In the genomic region with DNA sequence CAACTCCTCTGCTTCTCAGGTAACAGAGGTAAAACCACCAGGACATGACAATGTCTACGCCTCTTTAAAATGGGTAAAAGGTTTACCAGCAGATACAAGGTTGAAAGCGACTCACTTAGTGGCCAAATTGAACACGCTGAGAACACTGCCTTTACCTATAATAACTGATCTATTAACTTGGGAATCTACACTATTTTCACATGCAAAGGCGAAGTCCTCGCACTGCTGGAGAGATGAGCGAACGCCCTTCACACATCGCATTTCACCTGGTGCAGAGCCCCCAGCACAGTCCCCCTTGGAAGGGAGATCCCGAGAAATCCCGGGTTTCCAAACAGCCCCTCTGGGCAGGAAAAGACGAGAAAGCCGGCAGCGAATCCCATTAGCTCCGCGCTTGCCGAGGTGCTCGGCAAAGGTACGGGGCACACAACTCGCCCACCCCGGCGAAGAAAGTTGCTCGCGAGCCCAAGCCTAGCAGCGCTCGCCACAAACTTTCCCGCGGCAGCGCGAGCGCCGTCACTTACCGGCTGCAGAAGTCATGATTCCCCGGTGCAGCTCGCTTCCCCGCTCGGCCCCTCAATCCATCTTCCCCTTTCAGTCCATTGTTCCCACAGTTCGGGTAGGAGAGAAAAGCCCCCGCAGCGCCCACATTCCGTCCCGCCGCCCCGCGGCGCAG, we compare ENCODE assay signal across 1 cellular context.
A peak's percentile ranks its signal among the peaks of the same experiment; 100 is the strongest.
TF ChIP-seq lines count a peak whose summit lies in the region.

No MANE protein-coding gene starts in this region.

TF ChIP-seq in H1, 55 proteins besides CTCF, POLR2A, EP300 and RAD21:
- TF ChIP-seq, protein P1, sequence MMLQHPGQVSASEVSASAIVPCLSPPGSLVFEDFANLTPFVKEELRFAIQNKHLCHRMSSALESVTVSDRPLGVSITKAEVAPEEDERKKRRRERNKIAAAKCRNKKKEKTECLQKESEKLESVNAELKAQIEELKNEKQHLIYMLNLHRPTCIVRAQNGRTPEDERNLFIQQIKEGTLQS (IDR thresholded peaks at IDR 0.05; ENCODE audit: insufficient read depth, low read depth, low read length), result no peak
- no peak for TF ChIP-seq HDAC6 (IDR thresholded peaks at IDR 0.05; ENCODE audit: low read depth, low read length)
- peak; percentile 63 for TF ChIP-seq KDM4A (IDR thresholded peaks at IDR 0.05; ENCODE audit: low read depth, low read length, severe bottlenecking)
- TF ChIP-seq RFX5 (IDR thresholded peaks at IDR 0.05; ENCODE audit: borderline replicate concordance, low read depth, low read length), result no peak
- peak; percentile 61; the same call in 1 of the 2 replicates for TF ChIP-seq POLR2AphosphoS5 (IDR thresholded peaks at IDR 0.05; ENCODE audit: low read depth, low read length)
- TF ChIP-seq ASH2L (IDR thresholded peaks at IDR 0.05; ENCODE audit: low read length), result peak; percentile 94
- TF ChIP-seq HDAC2 (IDR thresholded peaks at IDR 0.05; ENCODE audit: borderline replicate concordance in 1 of 2, low read depth in 2 of 2, low read length in 2 of 2), result no peak
- TF ChIP-seq POU5F1 (IDR thresholded peaks at IDR 0.05; ENCODE audit: low read depth, low read length), result no peak
- TF ChIP-seq PHF8 (conservative IDR thresholded peaks at IDR 0.05; ENCODE audit: low read depth, low read length), result peak; percentile 69
- TF ChIP-seq SAP30 (IDR thresholded peaks at IDR 0.05; ENCODE audit: insufficient read depth, insufficient replicate concordance, low read length), result peak; percentile 77
- TF ChIP-seq TEAD4 (IDR thresholded peaks at IDR 0.05; ENCODE audit: low read depth, low read length), result peak; percentile 77
- TF ChIP-seq NRF1 (IDR thresholded peaks at IDR 0.05; ENCODE audit: low read depth, low read length), result no peak
- TF ChIP-seq SIN3A (conservative IDR thresholded peaks at IDR 0.05 in 1 of 2, IDR thresholded peaks at IDR 0.05 in 1 of 2; ENCODE audit: low read depth in 1 of 2, low read length in 2 of 2), result peak in 1 of 2 experiments; percentile 20; a peak in 2 of 4 replicates
- no peak for TF ChIP-seq TCF12 (IDR thresholded peaks at IDR 0.05; ENCODE audit: low read depth, low read length)
- TF ChIP-seq TAF7 (optimal IDR thresholded peaks at IDR 0.05; ENCODE audit: borderline replicate concordance, low read depth, low read length), result peak; percentile 80
- TF ChIP-seq TAF1 (IDR thresholded peaks at IDR 0.05; ENCODE audit: low read depth, low read length), result peak; percentile 55
- no peak for TF ChIP-seq CBX5 (IDR thresholded peaks at IDR 0.05; ENCODE audit: low read depth, low read length)
- TF ChIP-seq TBP (IDR thresholded peaks at IDR 0.05; ENCODE audit: low read depth, low read length), result no peak
- TF ChIP-seq CTBP2 (IDR thresholded peaks at IDR 0.05; ENCODE audit: borderline replicate concordance, insufficient read depth, insufficient read length, low read length), result peak; percentile 64
- TF ChIP-seq, protein P2, sequence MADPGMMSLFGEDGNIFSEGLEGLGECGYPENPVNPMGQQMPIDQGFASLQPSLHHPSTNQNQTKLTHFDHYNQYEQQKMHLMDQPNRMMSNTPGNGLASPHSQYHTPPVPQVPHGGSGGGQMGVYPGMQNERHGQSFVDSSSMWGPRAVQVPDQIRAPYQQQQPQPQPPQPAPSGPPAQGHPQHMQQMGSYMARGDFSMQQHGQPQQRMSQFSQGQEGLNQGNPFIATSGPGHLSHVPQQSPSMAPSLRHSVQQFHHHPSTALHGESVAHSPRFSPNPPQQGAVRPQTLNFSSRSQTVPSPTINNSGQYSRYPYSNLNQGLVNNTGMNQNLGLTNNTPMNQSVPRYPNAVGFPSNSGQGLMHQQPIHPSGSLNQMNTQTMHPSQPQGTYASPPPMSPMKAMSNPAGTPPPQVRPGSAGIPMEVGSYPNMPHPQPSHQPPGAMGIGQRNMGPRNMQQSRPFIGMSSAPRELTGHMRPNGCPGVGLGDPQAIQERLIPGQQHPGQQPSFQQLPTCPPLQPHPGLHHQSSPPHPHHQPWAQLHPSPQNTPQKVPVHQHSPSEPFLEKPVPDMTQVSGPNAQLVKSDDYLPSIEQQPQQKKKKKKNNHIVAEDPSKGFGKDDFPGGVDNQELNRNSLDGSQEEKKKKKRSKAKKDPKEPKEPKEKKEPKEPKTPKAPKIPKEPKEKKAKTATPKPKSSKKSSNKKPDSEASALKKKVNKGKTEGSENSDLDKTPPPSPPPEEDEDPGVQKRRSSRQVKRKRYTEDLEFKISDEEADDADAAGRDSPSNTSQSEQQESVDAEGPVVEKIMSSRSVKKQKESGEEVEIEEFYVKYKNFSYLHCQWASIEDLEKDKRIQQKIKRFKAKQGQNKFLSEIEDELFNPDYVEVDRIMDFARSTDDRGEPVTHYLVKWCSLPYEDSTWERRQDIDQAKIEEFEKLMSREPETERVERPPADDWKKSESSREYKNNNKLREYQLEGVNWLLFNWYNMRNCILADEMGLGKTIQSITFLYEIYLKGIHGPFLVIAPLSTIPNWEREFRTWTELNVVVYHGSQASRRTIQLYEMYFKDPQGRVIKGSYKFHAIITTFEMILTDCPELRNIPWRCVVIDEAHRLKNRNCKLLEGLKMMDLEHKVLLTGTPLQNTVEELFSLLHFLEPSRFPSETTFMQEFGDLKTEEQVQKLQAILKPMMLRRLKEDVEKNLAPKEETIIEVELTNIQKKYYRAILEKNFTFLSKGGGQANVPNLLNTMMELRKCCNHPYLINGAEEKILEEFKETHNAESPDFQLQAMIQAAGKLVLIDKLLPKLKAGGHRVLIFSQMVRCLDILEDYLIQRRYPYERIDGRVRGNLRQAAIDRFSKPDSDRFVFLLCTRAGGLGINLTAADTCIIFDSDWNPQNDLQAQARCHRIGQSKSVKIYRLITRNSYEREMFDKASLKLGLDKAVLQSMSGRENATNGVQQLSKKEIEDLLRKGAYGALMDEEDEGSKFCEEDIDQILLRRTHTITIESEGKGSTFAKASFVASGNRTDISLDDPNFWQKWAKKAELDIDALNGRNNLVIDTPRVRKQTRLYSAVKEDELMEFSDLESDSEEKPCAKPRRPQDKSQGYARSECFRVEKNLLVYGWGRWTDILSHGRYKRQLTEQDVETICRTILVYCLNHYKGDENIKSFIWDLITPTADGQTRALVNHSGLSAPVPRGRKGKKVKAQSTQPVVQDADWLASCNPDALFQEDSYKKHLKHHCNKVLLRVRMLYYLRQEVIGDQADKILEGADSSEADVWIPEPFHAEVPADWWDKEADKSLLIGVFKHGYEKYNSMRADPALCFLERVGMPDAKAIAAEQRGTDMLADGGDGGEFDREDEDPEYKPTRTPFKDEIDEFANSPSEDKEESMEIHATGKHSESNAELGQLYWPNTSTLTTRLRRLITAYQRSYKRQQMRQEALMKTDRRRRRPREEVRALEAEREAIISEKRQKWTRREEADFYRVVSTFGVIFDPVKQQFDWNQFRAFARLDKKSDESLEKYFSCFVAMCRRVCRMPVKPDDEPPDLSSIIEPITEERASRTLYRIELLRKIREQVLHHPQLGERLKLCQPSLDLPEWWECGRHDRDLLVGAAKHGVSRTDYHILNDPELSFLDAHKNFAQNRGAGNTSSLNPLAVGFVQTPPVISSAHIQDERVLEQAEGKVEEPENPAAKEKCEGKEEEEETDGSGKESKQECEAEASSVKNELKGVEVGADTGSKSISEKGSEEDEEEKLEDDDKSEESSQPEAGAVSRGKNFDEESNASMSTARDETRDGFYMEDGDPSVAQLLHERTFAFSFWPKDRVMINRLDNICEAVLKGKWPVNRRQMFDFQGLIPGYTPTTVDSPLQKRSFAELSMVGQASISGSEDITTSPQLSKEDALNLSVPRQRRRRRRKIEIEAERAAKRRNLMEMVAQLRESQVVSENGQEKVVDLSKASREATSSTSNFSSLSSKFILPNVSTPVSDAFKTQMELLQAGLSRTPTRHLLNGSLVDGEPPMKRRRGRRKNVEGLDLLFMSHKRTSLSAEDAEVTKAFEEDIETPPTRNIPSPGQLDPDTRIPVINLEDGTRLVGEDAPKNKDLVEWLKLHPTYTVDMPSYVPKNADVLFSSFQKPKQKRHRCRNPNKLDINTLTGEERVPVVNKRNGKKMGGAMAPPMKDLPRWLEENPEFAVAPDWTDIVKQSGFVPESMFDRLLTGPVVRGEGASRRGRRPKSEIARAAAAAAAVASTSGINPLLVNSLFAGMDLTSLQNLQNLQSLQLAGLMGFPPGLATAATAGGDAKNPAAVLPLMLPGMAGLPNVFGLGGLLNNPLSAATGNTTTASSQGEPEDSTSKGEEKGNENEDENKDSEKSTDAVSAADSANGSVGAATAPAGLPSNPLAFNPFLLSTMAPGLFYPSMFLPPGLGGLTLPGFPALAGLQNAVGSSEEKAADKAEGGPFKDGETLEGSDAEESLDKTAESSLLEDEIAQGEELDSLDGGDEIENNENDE (IDR thresholded peaks at IDR 0.05; ENCODE audit: insufficient replicate concordance, low read length), result peak; percentile 9
